Comparison of ENCODE assay signal across 9 cellular contexts in the genomic region with DNA sequence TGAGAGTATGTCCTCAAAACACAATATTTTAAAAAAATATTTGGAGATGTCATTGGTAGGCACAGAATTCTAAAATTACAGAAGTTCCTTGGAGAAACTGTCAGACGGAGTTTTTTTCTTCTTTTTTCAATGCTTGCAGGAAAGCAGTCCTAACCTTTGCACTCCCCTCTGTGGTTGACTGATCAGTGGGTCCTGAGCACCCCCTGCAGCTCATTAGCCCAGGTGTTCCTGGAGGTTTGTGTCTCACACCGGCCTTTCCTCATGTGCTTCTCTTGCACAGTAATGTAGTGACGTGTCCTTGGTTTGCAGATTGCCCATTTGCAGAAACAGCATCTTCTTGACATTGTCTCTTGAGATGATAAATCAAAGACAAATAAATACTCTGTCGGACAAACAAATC.
DNase-seq lines count a peak whose midpoint lies in the region; ATAC-seq, FAIRE-seq and TF ChIP-seq lines count a peak whose summit lies in the region.
"Had no signal": no experiment of that assay in that cellular context is flagged by ENCODE, and none has a peak within 500 bp of the region (broad histone marks: within the 10 kb centered on the region; RNA-seq: fewer than 3 reads in every experiment).

No MANE protein-coding gene starts in this region.

- CTCF ChIA-PET in HepG2 (lab: Yijun Ruan, JAX; ENCODE audit: low intra/inter-chr PET ratio, low total read pairs), result no interaction called here

- H3K27ac ChIP-seq in liver (ENCODE audit: low read depth in 1 of 2, low read length in 2 of 2) (no peak overlapping the region), HepG2 (ENCODE audit: extremely low read length, insufficient read depth, low read length) (no peak overlapping the region), prostate gland (no peak overlapping the region), gastroesophageal sphincter (no peak overlapping the region)
- H3K27ac ChIP-seq: right lobe of liver had no signal

- H3K27me3 ChIP-seq in liver (ENCODE audit: control insufficient read depth in 4 of 4, insufficient read depth in 4 of 4, low read length in 3 of 4), result peaks cover 0 to 8% (median 3%) of the 10 kb centered on the region in 4 donors
- H3K27me3 ChIP-seq in HepG2 (ENCODE audit: control insufficient read depth in 1 of 2, insufficient read depth in 2 of 2, low read length in 2 of 2), result no peaks in the 10 kb centered on the region
- no peaks in the 10 kb centered on the region for H3K27me3 ChIP-seq in prostate gland (replicated peaks; ENCODE audit: insufficient read depth)
- H3K27me3 ChIP-seq in gastroesophageal sphincter, result peaks cover 49% of the 10 kb centered on the region
- H3K27me3 ChIP-seq: right lobe of liver had no signal

- H4K20me1 ChIP-seq in HepG2 (ENCODE audit: insufficient read depth, low read length), result no peaks in the 10 kb centered on the region

- TF ChIP-seq POLR2A in HepG2 (IDR thresholded peaks at IDR 0.05; ENCODE audit: insufficient read depth in 1 of 2, low read depth in 2 of 2, low read length in 2 of 2), result no peak
- no peak for TF ChIP-seq POLR2A in prostate gland (IDR thresholded peaks at IDR 0.05)
- no peak for TF ChIP-seq POLR2A in gastroesophageal sphincter (IDR thresholded peaks at IDR 0.05)

- H3K9me3 ChIP-seq in liver (ENCODE audit: control insufficient read depth in 4 of 4, low read length in 3 of 4) (no peaks in the 10 kb centered on the region), HepG2 (ENCODE audit: low read length) (no peaks in the 10 kb centered on the region), prostate gland (no peaks in the 10 kb centered on the region), gastroesophageal sphincter (peaks cover 0 to 5% (median 0%) of the 10 kb centered on the region in 3 donors)
- H3K9me3 ChIP-seq: right lobe of liver had no signal

- no peak overlapping the region for H2AFZ ChIP-seq in HepG2 (ENCODE audit: low read length)

- DNase-seq in HepG2 (ENCODE audit: low spot score) (no peak), kidney glomerular epithelial cell (lab: John Stamatoyannopoulos, UW) (peak; percentile 0), hippocampal formation (lab: John Stamatoyannopoulos, UW) (no peak), prostate gland (ENCODE audit: low spot score) (no peak)
- peak; percentile 72 for DNase-seq in activated CD4-positive, alpha-beta T cell treated with anti-CD3 and anti-CD28 coated beads, Interleukin-2, amount 50 U/mL, for 4 hours
- DNase-seq: right lobe of liver had no signal

- TF ChIP-seq EP300 in HepG2 (IDR thresholded peaks at IDR 0.05; ENCODE audit: low read depth in 2 of 2, low read length in 2 of 2) (no peak), HepG2 (CRISPR knock-in tag; IDR thresholded peaks at IDR 0.05; ENCODE audit: borderline replicate concordance) (no peak), gastroesophageal sphincter (IDR thresholded peaks at IDR 0.05) (no peak)

- no peak overlapping the region for H3K9ac ChIP-seq in liver (ENCODE audit: low read depth in 1 of 2, low read length in 2 of 2)
- no peak overlapping the region for H3K9ac ChIP-seq in HepG2 (ENCODE audit: insufficient read depth, low read depth, low read length)

- no TSS peak for BruUV-seq in HepG2 (replicated peaks; lab: Mats Ljungman, UMichigan)

- WGBS in liver, result 44% methylated on average over 4 of the region's 4 CpGs
- 3% methylated on average over 4 of the region's 4 CpGs for WGBS in HepG2 (ENCODE audit: low lambda C conversion rate)
- WGBS in prostate gland, result 44% methylated on average over 4 of the region's 4 CpGs
- 47 to 59% methylated on average over 3 to 4 of the region's 4 CpGs for WGBS in gastroesophageal sphincter (ENCODE audit: low coverage in 1 of 2), 2 donors

- H3K4me2 ChIP-seq in HepG2 (ENCODE audit: low read depth, low read length), result no peak overlapping the region

- peak; percentile 13 for TF ChIP-seq CTCF in liver (IDR thresholded peaks at IDR 0.05; ENCODE audit: low read depth, low read length, missing input control)
- no peak for TF ChIP-seq CTCF in HepG2 (CRISPR knock-in tag; IDR thresholded peaks at IDR 0.05)
- TF ChIP-seq CTCF in prostate gland (IDR thresholded peaks at IDR 0.05), result no peak
- TF ChIP-seq CTCF in gastroesophageal sphincter (IDR thresholded peaks at IDR 0.05), result no peak

- H3K4me3 ChIP-seq in liver (ENCODE audit: low read depth in 1 of 3, low read length in 3 of 3) (no peak overlapping the region), HepG2 (replicated peaks in 1 of 3; ENCODE audit: insufficient read depth in 1 of 3, low read depth in 2 of 3, low read length in 3 of 3) (no peak overlapping the region), prostate gland (no peak overlapping the region), gastroesophageal sphincter (no peak overlapping the region)
- H3K4me3 ChIP-seq: right lobe of liver had no signal

- H3K4me1 ChIP-seq in liver (ENCODE audit: control insufficient read depth in 4 of 4, insufficient read depth in 4 of 4, low read length in 3 of 4) (no peaks in the 10 kb centered on the region), HepG2 (ENCODE audit: insufficient read depth, low read length) (no peaks in the 10 kb centered on the region), prostate gland (replicated peaks) (no peaks in the 10 kb centered on the region), gastroesophageal sphincter (no peaks in the 10 kb centered on the region)
- H3K4me1 ChIP-seq: right lobe of liver had no signal

- in situ Hi-C loops in HepG2 (cut with HindIII; ENCODE audit: extremely low pct_ligation_motif_present, low pct_unique_long_range_greater_than_20kb), result no loop called here

- POLR2A ChIA-PET in HepG2 (lab: Yijun Ruan, JAX), result no interaction called here

- intact Hi-C loops in HepG2 (cut with micrococcal nuclease; ENCODE audit: unreplicated experiment) (no loop called here), prostate gland (cut with DNase I) (no loop called here)

- TF ChIP-seq RAD21 in liver (IDR thresholded peaks at IDR 0.05) (peak in 1 of 2 donors; percentile 42), HepG2 (CRISPR knock-in tag; IDR thresholded peaks at IDR 0.05) (no peak)

- FAIRE-seq in HepG2 (lab: Jason Lieb, UNC), result no peak

- H3K36me3 ChIP-seq in liver (ENCODE audit: control insufficient read depth in 4 of 4, insufficient read depth in 3 of 4, low read depth in 1 of 4, low read length in 3 of 4) (no peaks in the 10 kb centered on the region), HepG2 (replicated peaks in 1 of 2; ENCODE audit: control insufficient read depth in 1 of 2, insufficient read depth in 2 of 2, low read length in 2 of 2) (no peaks in the 10 kb centered on the region), prostate gland (no peaks in the 10 kb centered on the region), gastroesophageal sphincter (no peaks in the 10 kb centered on the region)
- H3K36me3 ChIP-seq: right lobe of liver had no signal

- ATAC-seq in HepG2 (no peak), GM18873 (IDR thresholded peaks at IDR 0.05; ENCODE audit: low FRiP score, unreplicated experiment) (no peak), gastroesophageal sphincter (no peak)

- no peaks in the 10 kb centered on the region for H3K79me2 ChIP-seq in HepG2 (ENCODE audit: insufficient read depth, low read length)

TF ChIP-seq in liver, 16 proteins besides CTCF, POLR2A, EP300 and RAD21 (continues in another document):
- TF ChIP-seq, protein P1, sequence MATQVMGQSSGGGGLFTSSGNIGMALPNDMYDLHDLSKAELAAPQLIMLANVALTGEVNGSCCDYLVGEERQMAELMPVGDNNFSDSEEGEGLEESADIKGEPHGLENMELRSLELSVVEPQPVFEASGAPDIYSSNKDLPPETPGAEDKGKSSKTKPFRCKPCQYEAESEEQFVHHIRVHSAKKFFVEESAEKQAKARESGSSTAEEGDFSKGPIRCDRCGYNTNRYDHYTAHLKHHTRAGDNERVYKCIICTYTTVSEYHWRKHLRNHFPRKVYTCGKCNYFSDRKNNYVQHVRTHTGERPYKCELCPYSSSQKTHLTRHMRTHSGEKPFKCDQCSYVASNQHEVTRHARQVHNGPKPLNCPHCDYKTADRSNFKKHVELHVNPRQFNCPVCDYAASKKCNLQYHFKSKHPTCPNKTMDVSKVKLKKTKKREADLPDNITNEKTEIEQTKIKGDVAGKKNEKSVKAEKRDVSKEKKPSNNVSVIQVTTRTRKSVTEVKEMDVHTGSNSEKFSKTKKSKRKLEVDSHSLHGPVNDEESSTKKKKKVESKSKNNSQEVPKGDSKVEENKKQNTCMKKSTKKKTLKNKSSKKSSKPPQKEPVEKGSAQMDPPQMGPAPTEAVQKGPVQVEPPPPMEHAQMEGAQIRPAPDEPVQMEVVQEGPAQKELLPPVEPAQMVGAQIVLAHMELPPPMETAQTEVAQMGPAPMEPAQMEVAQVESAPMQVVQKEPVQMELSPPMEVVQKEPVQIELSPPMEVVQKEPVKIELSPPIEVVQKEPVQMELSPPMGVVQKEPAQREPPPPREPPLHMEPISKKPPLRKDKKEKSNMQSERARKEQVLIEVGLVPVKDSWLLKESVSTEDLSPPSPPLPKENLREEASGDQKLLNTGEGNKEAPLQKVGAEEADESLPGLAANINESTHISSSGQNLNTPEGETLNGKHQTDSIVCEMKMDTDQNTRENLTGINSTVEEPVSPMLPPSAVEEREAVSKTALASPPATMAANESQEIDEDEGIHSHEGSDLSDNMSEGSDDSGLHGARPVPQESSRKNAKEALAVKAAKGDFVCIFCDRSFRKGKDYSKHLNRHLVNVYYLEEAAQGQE (IDR thresholded peaks at IDR 0.05), result no peak
- no peak for TF ChIP-seq JUND (IDR thresholded peaks at IDR 0.05)

Comparison
In these comparisons a context has a peak if more than half of its experiments do, and no peak if none do; other contexts are left out.
1. DNase-seq: peak in activated CD4-positive, alpha-beta T cell treated with anti-CD3 and anti-CD28 coated beads, Interleukin-2, amount 50 U/mL, for 4 hours (2 of 2) and kidney glomerular epithelial cell (single experiment); none in HepG2 (single experiment), hippocampal formation (0 of 2) and prostate gland (single experiment).